ENCODE assay signal across 26 cellular contexts in genomic region chr1:227433663-227434062, GRCh38.
"Had no signal": no experiment of that assay in that cellular context is flagged by ENCODE, and none has a peak within 500 bp of the region (broad histone marks: within the 10 kb centered on the region; RNA-seq: fewer than 3 reads in every experiment).

No MANE protein-coding gene starts in this region.

- H3K36me3 ChIP-seq: colonic mucosa, esophagus squamous epithelium, lower lobe of right lung, prostate gland, right atrium auricular region, stomach, thoracic aorta, tibial nerve, upper lobe of right lung, uterus had no signal

- DNase-seq: colonic mucosa; effector memory CD4-positive, alpha-beta T cell; erythroblast; esophagus squamous epithelium; foreskin melanocyte; glutamatergic neuron; hypothalamus; immature natural killer cell; islet precursor cell; kidney glomerular epithelial cell; left ventricle myocardium superior; lower lobe of right lung; natural killer cell; nucleus accumbens; stimulated activated CD4-positive, alpha-beta T cell treated with anti-CD3 and anti-CD28 coated beads, Interleukin-2, amount 100 ng/mL, for 24 hours; stimulated activated CD4-positive, alpha-beta T cell treated with anti-CD3 and anti-CD28 coated beads, Interleukin-4, amount 100 ng/mL, for 24 hours; stimulated activated naive CD4-positive, alpha-beta T cell treated with Interleukin-2 at 50 U/mL for 16 hours; stomach; upper lobe of right lung; uterus had no signal

- H3K4me1 ChIP-seq: colonic mucosa, prostate gland had no signal

- ATAC-seq: left ventricle myocardium superior; lower lobe of right lung; natural killer cell; sciatic nerve; stimulated activated effector memory CD8-positive, alpha-beta T cell treated with anti-CD3 and anti-CD28 coated beads, Interleukin-12 subunit alpha, Interleukin-12 subunit beta, amount 100 ng/mL, for 72 hours; upper lobe of right lung had no signal

- H3K27me3 ChIP-seq: colonic mucosa, esophagus squamous epithelium, right atrium auricular region, tibial nerve, upper lobe of right lung, uterus had no signal

- H3K9me3 ChIP-seq: colonic mucosa, esophagus squamous epithelium, lower lobe of right lung, prostate gland, right atrium auricular region, stomach, thoracic aorta, tibial nerve, upper lobe of right lung, uterus had no signal

- H3K27ac ChIP-seq: colonic mucosa, esophagus squamous epithelium, lower lobe of right lung, prostate gland, right atrium auricular region, stomach, thoracic aorta, tibial nerve, upper lobe of right lung, uterus had no signal

- H3K4me3 ChIP-seq: colonic mucosa, esophagus squamous epithelium, lower lobe of right lung, prostate gland, right atrium auricular region, stomach, thoracic aorta, tibial nerve, upper lobe of right lung, uterus had no signal
